Comparison of ENCODE assay signal across 1 cellular context in the genomic region with DNA sequence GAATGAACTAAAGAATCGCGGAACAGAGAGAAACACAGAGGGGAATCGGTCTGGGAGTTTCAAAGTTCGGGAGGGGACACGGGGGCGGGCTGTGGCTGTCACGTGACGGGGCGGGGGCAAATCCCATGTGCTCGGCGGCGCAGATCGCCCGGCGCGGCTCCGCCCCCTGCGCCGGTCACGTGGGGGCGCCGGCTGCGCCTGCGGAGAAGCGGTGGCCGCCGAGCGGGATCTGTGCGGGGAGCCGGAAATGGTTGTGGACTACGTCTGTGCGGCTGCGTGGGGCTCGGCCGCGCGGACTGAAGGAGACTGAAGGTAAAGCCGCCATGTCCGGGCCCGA.
A peak's percentile ranks its signal among the peaks of the same experiment; 100 is the strongest.
TF ChIP-seq lines count a peak whose summit lies in the region.

EIF4G1 (plus strand) TSS at position 244 of the 337 bp plus-strand sequence. CDS start 1,191 bp downstream, outside the sequence.

TF ChIP-seq in HepG2, 621 proteins besides CTCF, POLR2A, EP300 and RAD21 (continued from another document and continues in another):
- TF ChIP-seq ZBTB43 (CRISPR knock-in tag; conservative IDR thresholded peaks at IDR 0.05) (peak; percentile 13; the same call in 1 of the 2 replicates), TCF12 (IDR thresholded peaks at IDR 0.05) (no peak), TCF12 (CRISPR knock-in tag; IDR thresholded peaks at IDR 0.05) (no peak), SAP130 (CRISPR knock-in tag; IDR thresholded peaks at IDR 0.05; ENCODE audit: low read depth) (peak; percentile 72), ZNF75D (CRISPR knock-in tag; IDR thresholded peaks at IDR 0.05; ENCODE audit: borderline replicate concordance) (no peak), SP1 (IDR thresholded peaks at IDR 0.05) (no peak), SP1 (CRISPR knock-in tag; IDR thresholded peaks at IDR 0.05) (peak; percentile 80), POGZ (CRISPR knock-in tag; IDR thresholded peaks at IDR 0.05) (no peak), ZNF792 (CRISPR knock-in tag; IDR thresholded peaks at IDR 0.05) (no peak), KDM3A (CRISPR knock-in tag; IDR thresholded peaks at IDR 0.05; ENCODE audit: low read depth) (no peak), RBFOX2 (IDR thresholded peaks at IDR 0.05; ENCODE audit: low read depth, low read length) (peak; percentile 37; the same call in 1 of the 2 replicates), ZNF609 (CRISPR knock-in tag; IDR thresholded peaks at IDR 0.05; ENCODE audit: borderline replicate concordance) (no peak), GMEB1 (CRISPR knock-in tag; IDR thresholded peaks at IDR 0.05; ENCODE audit: borderline replicate concordance) (peak; percentile 79), XRCC5 (optimal IDR thresholded peaks at IDR 0.05; ENCODE audit: low read length) (no peak), GTF2F1 (IDR thresholded peaks at IDR 0.05; ENCODE audit: low read length) (0 out of 2 replicates have a peak, but pooled peaks have one; percentile 20), TBX3 (IDR thresholded peaks at IDR 0.05; ENCODE audit: borderline replicate concordance) (no peak), SP4 (CRISPR knock-in tag; IDR thresholded peaks at IDR 0.05) (0 out of 2 replicates have a peak, but pooled peaks have one; percentile 37), BHLHE40 (IDR thresholded peaks at IDR 0.05; ENCODE audit: low read length) (peak; percentile 89), ARID3A (IDR thresholded peaks at IDR 0.05; ENCODE audit: low read depth, low read length) (no peak), ZNF605 (CRISPR knock-in tag; IDR thresholded peaks at IDR 0.05) (no peak), ZFP82 (CRISPR knock-in tag; IDR thresholded peaks at IDR 0.05; ENCODE audit: borderline replicate concordance) (0 out of 2 replicates have a peak, but pooled peaks have one; percentile 61), GABPA (IDR thresholded peaks at IDR 0.05; ENCODE audit: low read depth, low read length) (peak; percentile 39), GABPA (CRISPR knock-in tag; IDR thresholded peaks at IDR 0.05; ENCODE audit: low read depth) (peak; percentile 72), THAP11 (CRISPR knock-in tag; IDR thresholded peaks at IDR 0.05) (peak; percentile 73; the same call in 1 of the 2 replicates), MXD4 (CRISPR knock-in tag; IDR thresholded peaks at IDR 0.05) (no peak), YEATS4 (CRISPR knock-in tag; IDR thresholded peaks at IDR 0.05; ENCODE audit: borderline replicate concordance) (peak; percentile 74), HBP1 (CRISPR knock-in tag; IDR thresholded peaks at IDR 0.05; ENCODE audit: low read depth) (peak; percentile 71; the same call in 1 of the 2 replicates), ZNF317 (CRISPR knock-in tag; IDR thresholded peaks at IDR 0.05) (no peak), CREB1 (IDR thresholded peaks at IDR 0.05) (peak; percentile 21; the same call in 1 of the 2 replicates), CREB1 (CRISPR knock-in tag; IDR thresholded peaks at IDR 0.05) (no peak), TOPORS (CRISPR knock-in tag; IDR thresholded peaks at IDR 0.05) (no peak), ARNT2 (CRISPR knock-in tag; IDR thresholded peaks at IDR 0.05; ENCODE audit: low read depth) (0 out of 2 replicates have a peak, but pooled peaks have one; percentile 32), MXI1 (IDR thresholded peaks at IDR 0.05; ENCODE audit: borderline replicate concordance, low read depth, low read length) (peak; percentile 81; the same call in 2 of the 3 replicates), MED1 (CRISPR knock-in tag; IDR thresholded peaks at IDR 0.05) (0 out of 2 replicates have a peak, but pooled peaks have one; percentile 32)
- TF ChIP-seq, protein P1, sequence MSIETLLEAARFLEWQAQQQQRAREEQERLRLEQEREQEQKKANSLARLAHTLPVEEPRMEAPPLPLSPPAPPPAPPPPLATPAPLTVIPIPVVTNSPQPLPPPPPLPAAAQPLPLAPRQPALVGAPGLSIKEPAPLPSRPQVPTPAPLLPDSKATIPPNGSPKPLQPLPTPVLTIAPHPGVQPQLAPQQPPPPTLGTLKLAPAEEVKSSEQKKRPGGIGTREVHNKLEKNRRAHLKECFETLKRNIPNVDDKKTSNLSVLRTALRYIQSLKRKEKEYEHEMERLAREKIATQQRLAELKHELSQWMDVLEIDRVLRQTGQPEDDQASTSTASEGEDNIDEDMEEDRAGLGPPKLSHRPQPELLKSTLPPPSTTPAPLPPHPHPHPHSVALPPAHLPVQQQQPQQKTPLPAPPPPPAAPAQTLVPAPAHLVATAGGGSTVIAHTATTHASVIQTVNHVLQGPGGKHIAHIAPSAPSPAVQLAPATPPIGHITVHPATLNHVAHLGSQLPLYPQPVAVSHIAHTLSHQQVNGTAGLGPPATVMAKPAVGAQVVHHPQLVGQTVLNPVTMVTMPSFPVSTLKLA (IDR thresholded peaks at IDR 0.05): peak; percentile 89
- TF ChIP-seq, protein P2, sequence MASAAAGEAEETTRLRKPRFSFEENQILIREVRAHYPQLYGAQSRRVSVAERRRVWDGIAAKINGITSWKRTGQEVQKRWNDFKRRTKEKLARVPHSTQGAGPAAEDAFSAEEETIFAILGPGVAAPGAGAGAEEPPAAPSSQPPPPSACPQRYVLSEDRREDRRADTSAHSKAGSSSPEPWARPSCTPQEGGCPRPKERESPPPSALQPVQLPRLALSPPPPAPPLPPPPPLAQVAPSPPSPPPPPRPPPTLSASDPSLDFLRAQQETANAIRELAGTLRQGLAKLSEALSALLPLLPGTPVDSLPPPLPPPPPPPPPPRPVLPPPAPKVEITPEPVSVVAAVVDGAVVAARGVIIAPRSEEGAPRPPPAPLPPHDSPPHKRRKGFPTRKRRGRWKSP (CRISPR knock-in tag; IDR thresholded peaks at IDR 0.05): 0 out of 2 replicates have a peak, but pooled peaks have one; percentile 16
- TF ChIP-seq, protein P3, sequence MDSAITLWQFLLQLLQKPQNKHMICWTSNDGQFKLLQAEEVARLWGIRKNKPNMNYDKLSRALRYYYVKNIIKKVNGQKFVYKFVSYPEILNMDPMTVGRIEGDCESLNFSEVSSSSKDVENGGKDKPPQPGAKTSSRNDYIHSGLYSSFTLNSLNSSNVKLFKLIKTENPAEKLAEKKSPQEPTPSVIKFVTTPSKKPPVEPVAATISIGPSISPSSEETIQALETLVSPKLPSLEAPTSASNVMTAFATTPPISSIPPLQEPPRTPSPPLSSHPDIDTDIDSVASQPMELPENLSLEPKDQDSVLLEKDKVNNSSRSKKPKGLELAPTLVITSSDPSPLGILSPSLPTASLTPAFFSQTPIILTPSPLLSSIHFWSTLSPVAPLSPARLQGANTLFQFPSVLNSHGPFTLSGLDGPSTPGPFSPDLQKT (CRISPR knock-in tag; IDR thresholded peaks at IDR 0.05; ENCODE audit: borderline replicate concordance): no peak
- TF ChIP-seq, protein P4, sequence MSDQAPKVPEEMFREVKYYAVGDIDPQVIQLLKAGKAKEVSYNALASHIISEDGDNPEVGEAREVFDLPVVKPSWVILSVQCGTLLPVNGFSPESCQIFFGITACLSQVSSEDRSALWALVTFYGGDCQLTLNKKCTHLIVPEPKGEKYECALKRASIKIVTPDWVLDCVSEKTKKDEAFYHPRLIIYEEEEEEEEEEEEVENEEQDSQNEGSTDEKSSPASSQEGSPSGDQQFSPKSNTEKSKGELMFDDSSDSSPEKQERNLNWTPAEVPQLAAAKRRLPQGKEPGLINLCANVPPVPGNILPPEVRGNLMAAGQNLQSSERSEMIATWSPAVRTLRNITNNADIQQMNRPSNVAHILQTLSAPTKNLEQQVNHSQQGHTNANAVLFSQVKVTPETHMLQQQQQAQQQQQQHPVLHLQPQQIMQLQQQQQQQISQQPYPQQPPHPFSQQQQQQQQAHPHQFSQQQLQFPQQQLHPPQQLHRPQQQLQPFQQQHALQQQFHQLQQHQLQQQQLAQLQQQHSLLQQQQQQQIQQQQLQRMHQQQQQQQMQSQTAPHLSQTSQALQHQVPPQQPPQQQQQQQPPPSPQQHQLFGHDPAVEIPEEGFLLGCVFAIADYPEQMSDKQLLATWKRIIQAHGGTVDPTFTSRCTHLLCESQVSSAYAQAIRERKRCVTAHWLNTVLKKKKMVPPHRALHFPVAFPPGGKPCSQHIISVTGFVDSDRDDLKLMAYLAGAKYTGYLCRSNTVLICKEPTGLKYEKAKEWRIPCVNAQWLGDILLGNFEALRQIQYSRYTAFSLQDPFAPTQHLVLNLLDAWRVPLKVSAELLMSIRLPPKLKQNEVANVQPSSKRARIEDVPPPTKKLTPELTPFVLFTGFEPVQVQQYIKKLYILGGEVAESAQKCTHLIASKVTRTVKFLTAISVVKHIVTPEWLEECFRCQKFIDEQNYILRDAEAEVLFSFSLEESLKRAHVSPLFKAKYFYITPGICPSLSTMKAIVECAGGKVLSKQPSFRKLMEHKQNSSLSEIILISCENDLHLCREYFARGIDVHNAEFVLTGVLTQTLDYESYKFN (CRISPR knock-in tag; conservative IDR thresholded peaks at IDR 0.05): peak; percentile 33; the same call in 1 of the 2 replicates
- TF ChIP-seq, protein P5, sequence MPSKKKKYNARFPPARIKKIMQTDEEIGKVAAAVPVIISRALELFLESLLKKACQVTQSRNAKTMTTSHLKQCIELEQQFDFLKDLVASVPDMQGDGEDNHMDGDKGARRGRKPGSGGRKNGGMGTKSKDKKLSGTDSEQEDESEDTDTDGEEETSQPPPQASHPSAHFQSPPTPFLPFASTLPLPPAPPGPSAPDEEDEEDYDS (CRISPR knock-in tag; IDR thresholded peaks at IDR 0.05): peak; percentile 44; the same call in 1 of the 2 replicates
- TF ChIP-seq, protein P6, sequence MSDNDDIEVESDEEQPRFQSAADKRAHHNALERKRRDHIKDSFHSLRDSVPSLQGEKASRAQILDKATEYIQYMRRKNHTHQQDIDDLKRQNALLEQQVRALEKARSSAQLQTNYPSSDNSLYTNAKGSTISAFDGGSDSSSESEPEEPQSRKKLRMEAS (IDR thresholded peaks at IDR 0.05): peak; percentile 83
